Comparison of ENCODE assay signal across 8 cellular contexts in genomic region chr12:6927379-6927991, GRCh38. TPM values are rescaled to one million over a fixed set of nuclear protein-coding genes. Genes with fewer than 3 reads are reported as not detected.
DNase-seq lines count a peak whose midpoint lies in the region; ATAC-seq and TF ChIP-seq lines count a peak whose summit lies in the region.

TSS of gene ATN1 (plus strand) at chr12:6927959. CDS start at chr12:6934002, 6,043 bp downstream.

- H3K36me3 ChIP-seq in mesodermal cell (ENCODE audit: control insufficient read depth, insufficient read depth, low read length), result peaks cover 26% of the 10 kb centered on the region

- no peaks in the 10 kb centered on the region for H3K27me3 Mint-ChIP-seq in activated CD4-positive, alpha-beta memory T cell treated with anti-CD3 and anti-CD28 coated beads for 36 hours

- H3K9me3 Mint-ChIP-seq in activated CD4-positive, alpha-beta memory T cell treated with anti-CD3 and anti-CD28 coated beads for 36 hours, result no peaks in the 10 kb centered on the region

- H3K4me1 ChIP-seq in mesodermal cell (ENCODE audit: control insufficient read depth, insufficient read depth, low read length, poor library complexity, severe bottlenecking), result peaks cover 43% of the 10 kb centered on the region

- H3K36me3 Mint-ChIP-seq in activated CD4-positive, alpha-beta memory T cell treated with anti-CD3 and anti-CD28 coated beads for 36 hours, result peaks cover 7% of the 10 kb centered on the region

- TF ChIP-seq CTCF in epithelial cell of proximal tubule (conservative IDR thresholded peaks at IDR 0.05; ENCODE audit: low read depth, low read length), result no peak

- H3K4me3 Mint-ChIP-seq in activated CD4-positive, alpha-beta memory T cell treated with anti-CD3 and anti-CD28 coated beads for 36 hours, result peak within 1 kb of the TSS; percentile 84

- H3K9me3 ChIP-seq in mesodermal cell (ENCODE audit: control insufficient read depth, low read length), result no peaks in the 10 kb centered on the region

- POLR2A ChIA-PET in activated CD4-positive, alpha-beta memory T cell treated with anti-CD3 and anti-CD28 coated beads for 36 hours (lab: Charles Lee), result interaction anchor here (1.0 to 4.7 kb wide), 8 partner anchors 9 to 55 kb away, joined by 3 to 39 read pairs (median 12); partner anchors contain the start of genes C12orf57, RNU7-1 and SPSB2

- CTCF ChIA-PET in activated CD4-positive, alpha-beta memory T cell treated with anti-CD3 and anti-CD28 coated beads for 36 hours (lab: Charles Lee), result interaction anchor here (0.8 to 4.8 kb wide), 7 partner anchors 11 to 181 kb away, joined by 3 to 42 read pairs (median 7); partner anchors contain the start of genes C12orf57, ENO2, RNU7-1 and SPSB2

- H3K4me3 ChIP-seq in epithelial cell of proximal tubule (ENCODE audit: low read depth, low read length) (peak within 1 kb of the TSS; percentile 79), mesodermal cell (ENCODE audit: extremely low read depth, insufficient read depth, low read length, poor library complexity, severe bottlenecking) (peak within 1 kb of the TSS; percentile 90)

- DNase-seq in SIG-M5 treated with dmso at 0.1 percent for 504 hours (lab: John Stamatoyannopoulos, UW; ENCODE audit: unreplicated experiment) (peak; percentile 45), SIG-M5 (lab: John Stamatoyannopoulos, UW) (no peak), NCI-H1694 treated with DMSO at 0.1 percent for 48 hours (lab: John Stamatoyannopoulos, UW) (peak; percentile 44), epithelial cell of proximal tubule (ENCODE audit: low read depth) (no peak), substantia nigra (lab: John Stamatoyannopoulos, UW) (peak in 48 of 49 donors; percentile 31 to 88 (median 74))
- peak; percentile 61 for DNase-seq in activated CD4-positive, alpha-beta memory T cell treated with anti-CD3 and anti-CD28 coated beads for 36 hours

- H3K27ac ChIP-seq in mesodermal cell (ENCODE audit: low read depth, low read length, severe bottlenecking) (peak within 1 kb of the TSS; percentile 94), substantia nigra (ENCODE audit: low read depth, low read length, poor library complexity, severe bottlenecking) (peak within 1 kb of the TSS; percentile 94)

- peak within 1 kb of the TSS; percentile 89 for H3K27ac Mint-ChIP-seq in activated CD4-positive, alpha-beta memory T cell treated with anti-CD3 and anti-CD28 coated beads for 36 hours

- intact Hi-C loops in activated CD4-positive, alpha-beta memory T cell treated with anti-CD3 and anti-CD28 coated beads for 36 hours (cut with micrococcal nuclease), result no loop called here

- H3K4me1 Mint-ChIP-seq in activated CD4-positive, alpha-beta memory T cell treated with anti-CD3 and anti-CD28 coated beads for 36 hours (ENCODE audit: low read depth), result peaks cover 64% of the 10 kb centered on the region

- WGBS in mesodermal cell (ENCODE audit: insufficient coverage in 2 of 2), 2 experiments, result 0 to 1% methylated on average over 27 of the region's 60 CpGs

- no peak for ATAC-seq in HG03039 (IDR thresholded peaks at IDR 0.05; ENCODE audit: unreplicated experiment)

RNA-seq across cellular contexts. Expression of gene ATN1, which starts in this region (rescaled TPM):
- total RNA-seq in activated CD4-positive, alpha-beta memory T cell treated with anti-CD3 and anti-CD28 coated beads for 36 hours, result 10 to 100 TPM; 34.8 to 37.8 TPM
- 17.9 and 19.0 TPM in 2 replicates for total RNA-seq in epithelial cell of proximal tubule
- 122 TPM for polyA plus RNA-seq in mesodermal cell (2013, experiment 1 of 2)
- polyA plus RNA-seq in mesodermal cell (2013, experiment 2 of 2), result 108 TPM

Comparison
In these comparisons a context has a peak if more than half of its experiments do, and no peak if none do; other contexts are left out.
1. DNase-seq: peak in SIG-M5 treated with dmso at 0.1 percent for 504 hours (single experiment), NCI-H1694 treated with DMSO at 0.1 percent for 48 hours (single experiment), activated CD4-positive, alpha-beta memory T cell treated with anti-CD3 and anti-CD28 coated beads for 36 hours (single experiment) and substantia nigra (48 of 49); none in SIG-M5 (single experiment) and epithelial cell of proximal tubule (single experiment).